20 cellular contexts compared by ENCODE assay signal in genomic region chr6:6405997-6406699, GRCh38.
DNase-seq lines count a peak whose midpoint lies in the region; ATAC-seq, FAIRE-seq and TF ChIP-seq lines count a peak whose summit lies in the region.
"Had no signal": no experiment of that assay in that cellular context is flagged by ENCODE, and none has a peak within 500 bp of the region (broad histone marks: within the 10 kb centered on the region; RNA-seq: fewer than 3 reads in every experiment).

No MANE protein-coding gene starts in this region.

- H3K36me3 Mint-ChIP-seq in type B pancreatic cell, result no peaks in the 10 kb centered on the region
- H3K36me3 Mint-ChIP-seq: CD4-positive, alpha-beta memory T cell; IgD-negative memory B cell had no signal

- BruUV-seq in HepG2 (replicated peaks; lab: Mats Ljungman, UMichigan), result no TSS peak

- peaks cover 9% of the 10 kb centered on the region for H3K27me3 Mint-ChIP-seq in type B pancreatic cell

- TF ChIP-seq POLR2A in heart left ventricle (IDR thresholded peaks at IDR 0.05), result no peak
- no peak for TF ChIP-seq POLR2A in HepG2 (IDR thresholded peaks at IDR 0.05; ENCODE audit: insufficient read depth in 1 of 2, low read depth in 2 of 2, low read length in 2 of 2)

- WGBS in heart left ventricle, 4 donors, result 86 to 96% (median 93%) methylated on average over 1 of the region's 1 CpG
- WGBS in HepG2 (ENCODE audit: low lambda C conversion rate), result 16% methylated on average over 1 of the region's 1 CpG
- WGBS in aorta, 2 donors, result 94 to 96% methylated on average over 1 of the region's 1 CpG

- no peak for TF ChIP-seq EP300 in HepG2 (IDR thresholded peaks at IDR 0.05; ENCODE audit: low read depth in 2 of 2, low read length in 2 of 2)
- no peak for TF ChIP-seq EP300 in HepG2 (CRISPR knock-in tag; IDR thresholded peaks at IDR 0.05; ENCODE audit: borderline replicate concordance)

- no peak for FAIRE-seq in HepG2 (lab: Jason Lieb, UNC)
- FAIRE-seq: A204.1 had no signal

- no peak overlapping the region for H2AFZ ChIP-seq in HepG2 (ENCODE audit: low read length)
- H2AFZ ChIP-seq: PC-9 had no signal

- no peak overlapping the region for H3K4me3 ChIP-seq in heart left ventricle
- peak overlapping the region; percentile 67 for H3K4me3 ChIP-seq in SK-N-MC
- no peak overlapping the region for H3K4me3 ChIP-seq in HepG2 (replicated peaks in 1 of 3; ENCODE audit: insufficient read depth in 1 of 3, low read depth in 2 of 3, low read length in 3 of 3)
- no peak overlapping the region for H3K4me3 ChIP-seq in aorta (ENCODE audit: low read length in 2 of 2)
- H3K4me3 ChIP-seq: PC-9 had no signal

- no peak for DNase-seq in left ventricle myocardium superior
- no peak for DNase-seq in heart left ventricle
- no peak for DNase-seq in SK-N-MC (ENCODE audit: low read depth, low spot score)
- no peak for DNase-seq in HepG2 (ENCODE audit: low spot score)
- DNase-seq in aorta, result no peak
- no peak for DNase-seq in CD1c-positive myeloid dendritic cell (ENCODE audit: extremely low spot score)
- no peak for DNase-seq in type B pancreatic cell (ENCODE audit: extremely low spot score, unreplicated experiment)
- DNase-seq: CD4-positive, alpha-beta memory T cell; DND-41; GF-D8; NCI-H1092; NCI-H2107; NCI-H69; NK-92 treated with Interleukin-12 subunit alpha and Interleukin-12 subunit beta, amount 100 ng/mL, for 24 hours; PC-9 had no signal

- no peak overlapping the region for H3K27ac Mint-ChIP-seq in type B pancreatic cell
- H3K27ac Mint-ChIP-seq: CD4-positive, alpha-beta memory T cell; IgD-negative memory B cell had no signal

- in situ Hi-C loops in HepG2 (cut with HindIII; ENCODE audit: extremely low pct_ligation_motif_present, low pct_unique_long_range_greater_than_20kb), result no loop called here

- no peaks in the 10 kb centered on the region for H4K20me1 ChIP-seq in HepG2 (ENCODE audit: insufficient read depth, low read length)

- H3K9ac ChIP-seq in SK-N-MC (ENCODE audit: insufficient read length) (no peak overlapping the region), HepG2 (ENCODE audit: insufficient read depth, low read depth, low read length) (no peak overlapping the region)

- H3K4me2 ChIP-seq in HepG2 (ENCODE audit: low read depth, low read length), result no peak overlapping the region
- H3K4me2 ChIP-seq: PC-9 had no signal

- intact Hi-C loops in left ventricle myocardium superior (cut with micrococcal nuclease), result no loop called here
- intact Hi-C loops in heart left ventricle (cut with DNase I), result no loop called here
- intact Hi-C loops in HepG2 (cut with micrococcal nuclease; ENCODE audit: unreplicated experiment), result no loop called here
- intact Hi-C loops in aorta (cut with DNase I), result no loop called here

- H3K9me3 Mint-ChIP-seq in type B pancreatic cell, result peaks cover 2% of the 10 kb centered on the region
- H3K9me3 Mint-ChIP-seq: CD4-positive, alpha-beta memory T cell had no signal

- H3K4me1 Mint-ChIP-seq in type B pancreatic cell (ENCODE audit: unreplicated experiment), result no peaks in the 10 kb centered on the region
- H3K4me1 Mint-ChIP-seq: CD4-positive, alpha-beta memory T cell had no signal

- H3K79me2 ChIP-seq in HepG2 (ENCODE audit: insufficient read depth, low read length), result no peaks in the 10 kb centered on the region

- no peaks in the 10 kb centered on the region for H3K9me3 ChIP-seq in heart left ventricle
- H3K9me3 ChIP-seq in SK-N-MC (ENCODE audit: low read depth, low read length), result no peaks in the 10 kb centered on the region
- no peaks in the 10 kb centered on the region for H3K9me3 ChIP-seq in HepG2 (ENCODE audit: low read length)
- H3K9me3 ChIP-seq in aorta (ENCODE audit: control insufficient read depth, low read length), result no peaks in the 10 kb centered on the region

- H3K27ac ChIP-seq in heart left ventricle, result peak overlapping the region in 1 of 12 donors; percentile 14
- peak overlapping the region; percentile 91 for H3K27ac ChIP-seq in SK-N-MC
- no peak overlapping the region for H3K27ac ChIP-seq in HepG2 (ENCODE audit: extremely low read length, insufficient read depth, low read length)
- H3K27ac ChIP-seq in aorta (ENCODE audit: low read depth in 1 of 2, low read length in 2 of 2), result no peak overlapping the region
- H3K27ac ChIP-seq: PC-9 had no signal

- POLR2A ChIA-PET in HepG2 (lab: Yijun Ruan, JAX), result no interaction called here

- H3K36me3 ChIP-seq in heart left ventricle (no peaks in the 10 kb centered on the region), SK-N-MC (ENCODE audit: insufficient read depth, low read length) (no peaks in the 10 kb centered on the region), HepG2 (replicated peaks in 1 of 2; ENCODE audit: control insufficient read depth in 1 of 2, insufficient read depth in 2 of 2, low read length in 2 of 2) (no peaks in the 10 kb centered on the region), aorta (ENCODE audit: control insufficient read depth in 1 of 2, insufficient read depth in 2 of 2, low read length in 1 of 2) (no peaks in the 10 kb centered on the region)

- no peak for TF ChIP-seq RAD21 in HepG2 (CRISPR knock-in tag; IDR thresholded peaks at IDR 0.05)

- H3K4me1 ChIP-seq in heart left ventricle (peaks cover 0 to 29% (median 0%) of the 10 kb centered on the region in 12 donors), HepG2 (ENCODE audit: insufficient read depth, low read length) (peaks cover 7% of the 10 kb centered on the region; the same call in 1 of the 2 replicates), aorta (ENCODE audit: control insufficient read depth in 1 of 2, insufficient read depth in 2 of 2, low read length in 2 of 2) (no peaks in the 10 kb centered on the region)

- H3K27me3 ChIP-seq in heart left ventricle (no peaks in the 10 kb centered on the region), HepG2 (ENCODE audit: control insufficient read depth in 1 of 2, insufficient read depth in 2 of 2, low read length in 2 of 2) (no peaks in the 10 kb centered on the region; a peak in 3 of 5 replicates), aorta (ENCODE audit: control insufficient read depth in 1 of 2, insufficient read depth in 2 of 2, low read length in 1 of 2) (no peaks in the 10 kb centered on the region)

- ATAC-seq in left ventricle myocardium superior, result peak; percentile 51
- no peak for ATAC-seq in heart left ventricle
- no peak for ATAC-seq in HepG2
- peak; percentile 67 for ATAC-seq in aorta (ENCODE audit: low FRiP score)
- no peak for ATAC-seq in HG02798 (IDR thresholded peaks at IDR 0.05; ENCODE audit: poor library complexity, unreplicated experiment)
- ATAC-seq: HCT116, SK-N-SH treated with all-trans-retinoic acid at 6 μM for 48 hours had no signal

- CTCF ChIA-PET in HepG2 (lab: Yijun Ruan, JAX; ENCODE audit: low intra/inter-chr PET ratio, low total read pairs), result no interaction called here

- H3K4me3 Mint-ChIP-seq in type B pancreatic cell, result no peak overlapping the region
- H3K4me3 Mint-ChIP-seq: CD4-positive, alpha-beta memory T cell; IgD-negative memory B cell had no signal

- TF ChIP-seq CTCF in heart left ventricle (IDR thresholded peaks at IDR 0.05) (no peak), HepG2 (CRISPR knock-in tag; IDR thresholded peaks at IDR 0.05) (no peak), type B pancreatic cell (conservative IDR thresholded peaks at IDR 0.05) (no peak)

TF ChIP-seq in HepG2, 621 proteins besides CTCF, POLR2A, EP300 and RAD21:
- no peak for TF ChIP-seq ZNF451 (CRISPR knock-in tag; IDR thresholded peaks at IDR 0.05)
- TF ChIP-seq CEBPB (IDR thresholded peaks at IDR 0.05; ENCODE audit: borderline replicate concordance, low read depth, low read length), result peak; percentile 27; the same call in 1 of the 2 replicates

Comparison
In these comparisons a context has a peak if more than half of its experiments do, and no peak if none do; other contexts are left out.
1. ATAC-seq: peak in left ventricle myocardium superior (single experiment) and aorta (single experiment); none in heart left ventricle (0 of 4), HepG2 (single experiment) and HG02798 (single experiment).